In genomic region chr5:2038337-2039179, GRCh38 we compare ENCODE assay signal across 8 cellular contexts.
DNase-seq lines count a peak whose midpoint lies in the region; ATAC-seq, FAIRE-seq and TF ChIP-seq lines count a peak whose summit lies in the region.

No MANE protein-coding gene starts in this region.

- in situ Hi-C loops in Caki2 (cut with HindIII; ENCODE audit: low pct_unique_long_range_greater_than_20kb, low sequenced_read_pairs): no loop called here

- H3K27me3 ChIP-seq in SJSA1 (replicated peaks) (peaks cover 3% of the 10 kb centered on the region), uterus (no peaks in the 10 kb centered on the region)

- H3K27me3 Mint-ChIP-seq in activated naive CD4-positive, alpha-beta T cell treated with anti-CD3 and anti-CD28 coated beads, Interleukin-2, amount 10 ng/mL, durations not matched to agents 7 days and 5 days: peaks cover 27% of the 10 kb centered on the region
- H3K27me3 Mint-ChIP-seq in progenitor cell of endocrine pancreas: peaks cover 59% of the 10 kb centered on the region

- peak; percentile 94 for ATAC-seq in GM21367 (IDR thresholded peaks at IDR 0.05; ENCODE audit: unreplicated experiment)
- ATAC-seq in Right ventricle myocardium superior (ENCODE audit: poor library complexity): peak; percentile 99

- H3K4me1 Mint-ChIP-seq in activated naive CD4-positive, alpha-beta T cell treated with anti-CD3 and anti-CD28 coated beads, Interleukin-2, amount 10 ng/mL, durations not matched to agents 7 days and 5 days: no peaks in the 10 kb centered on the region
- no peaks in the 10 kb centered on the region for H3K4me1 Mint-ChIP-seq in progenitor cell of endocrine pancreas (ENCODE audit: low read depth)

- CTCF ChIA-PET in activated naive CD4-positive, alpha-beta T cell treated with anti-CD3 and anti-CD28 coated beads, Interleukin-2, amount 10 ng/mL, durations not matched to agents 7 days and 5 days (lab: Charles Lee): interaction anchor here (0.9 kb wide), 1 partner anchor 275 kb away, joined by 4 read pairs; no protein-coding TSS in a partner anchor

- TF ChIP-seq CTCF in progenitor cell of endocrine pancreas (IDR thresholded peaks at IDR 0.05; ENCODE audit: unreplicated experiment) (peak; percentile 77), uterus (IDR thresholded peaks at IDR 0.05) (peak; percentile 60 to 77 (median 64))

- peak; percentile 72 for FAIRE-seq in HTR-8/SVneo (lab: Jason Lieb, UNC)

- H3K4me3 Mint-ChIP-seq in activated naive CD4-positive, alpha-beta T cell treated with anti-CD3 and anti-CD28 coated beads, Interleukin-2, amount 10 ng/mL, durations not matched to agents 7 days and 5 days: peak overlapping the region; percentile 53
- peak overlapping the region; percentile 29 for H3K4me3 Mint-ChIP-seq in progenitor cell of endocrine pancreas (ENCODE audit: low read depth)

- no peaks in the 10 kb centered on the region for H3K36me3 Mint-ChIP-seq in activated naive CD4-positive, alpha-beta T cell treated with anti-CD3 and anti-CD28 coated beads, Interleukin-2, amount 10 ng/mL, durations not matched to agents 7 days and 5 days
- no peaks in the 10 kb centered on the region for H3K36me3 Mint-ChIP-seq in progenitor cell of endocrine pancreas (ENCODE audit: insufficient read depth)

- no peaks in the 10 kb centered on the region for H3K9me3 Mint-ChIP-seq in activated naive CD4-positive, alpha-beta T cell treated with anti-CD3 and anti-CD28 coated beads, Interleukin-2, amount 10 ng/mL, durations not matched to agents 7 days and 5 days
- H3K9me3 Mint-ChIP-seq in progenitor cell of endocrine pancreas (ENCODE audit: low read depth): no peaks in the 10 kb centered on the region

- H3K4me1 ChIP-seq in SJSA1 (replicated peaks) (peaks cover 5% of the 10 kb centered on the region), uterus (no peaks in the 10 kb centered on the region)

- no peak for TF ChIP-seq POLR2A in uterus (IDR thresholded peaks at IDR 0.05)

- intact Hi-C loops in Right ventricle myocardium superior (cut with DNase I) (no loop called here), uterus (cut with DNase I; ENCODE audit: low total_unique reads) (no loop called here)

- no peak overlapping the region for H3K27ac ChIP-seq in SJSA1
- H3K27ac ChIP-seq in uterus: no peak overlapping the region

- H3K4me3 ChIP-seq in SJSA1 (peak overlapping the region; percentile 18; the same call in 1 of the 2 replicates), uterus (peak overlapping the region in 1 of 2 donors; percentile 46)

- H3K9me3 ChIP-seq in SJSA1 (replicated peaks) (0 out of 2 replicates have a peak, but pooled peaks cover 3% of the 10 kb centered on the region), uterus (no peaks in the 10 kb centered on the region)

- peak; percentile 80 for DNase-seq in Caki2 (ENCODE audit: low read depth)
- DNase-seq in HTR-8/SVneo (ENCODE audit: insufficient read length, low spot score): peak; percentile 72
- peak in 1 of 2 experiments; percentile 65 for DNase-seq in SJSA1 (ENCODE audit: low read depth in 1 of 2, low spot score in 2 of 2)
- DNase-seq in activated naive CD4-positive, alpha-beta T cell treated with anti-CD3 and anti-CD28 coated beads, Interleukin-2, amount 10 ng/mL, durations not matched to agents 7 days and 5 days: peak; percentile 69
- DNase-seq in Right ventricle myocardium superior: peak; percentile 84
- peak; percentile 94 for DNase-seq in progenitor cell of endocrine pancreas (ENCODE audit: low spot score, unreplicated experiment)
- DNase-seq in uterus: peak; percentile 38 to 57

- H3K27ac Mint-ChIP-seq in activated naive CD4-positive, alpha-beta T cell treated with anti-CD3 and anti-CD28 coated beads, Interleukin-2, amount 10 ng/mL, durations not matched to agents 7 days and 5 days: no peak overlapping the region
- no peak overlapping the region for H3K27ac Mint-ChIP-seq in progenitor cell of endocrine pancreas

- H3K36me3 ChIP-seq in SJSA1 (no peaks in the 10 kb centered on the region), uterus (no peaks in the 10 kb centered on the region)
